Comparison of ENCODE assay signal across 9 cellular contexts in the genomic region with DNA sequence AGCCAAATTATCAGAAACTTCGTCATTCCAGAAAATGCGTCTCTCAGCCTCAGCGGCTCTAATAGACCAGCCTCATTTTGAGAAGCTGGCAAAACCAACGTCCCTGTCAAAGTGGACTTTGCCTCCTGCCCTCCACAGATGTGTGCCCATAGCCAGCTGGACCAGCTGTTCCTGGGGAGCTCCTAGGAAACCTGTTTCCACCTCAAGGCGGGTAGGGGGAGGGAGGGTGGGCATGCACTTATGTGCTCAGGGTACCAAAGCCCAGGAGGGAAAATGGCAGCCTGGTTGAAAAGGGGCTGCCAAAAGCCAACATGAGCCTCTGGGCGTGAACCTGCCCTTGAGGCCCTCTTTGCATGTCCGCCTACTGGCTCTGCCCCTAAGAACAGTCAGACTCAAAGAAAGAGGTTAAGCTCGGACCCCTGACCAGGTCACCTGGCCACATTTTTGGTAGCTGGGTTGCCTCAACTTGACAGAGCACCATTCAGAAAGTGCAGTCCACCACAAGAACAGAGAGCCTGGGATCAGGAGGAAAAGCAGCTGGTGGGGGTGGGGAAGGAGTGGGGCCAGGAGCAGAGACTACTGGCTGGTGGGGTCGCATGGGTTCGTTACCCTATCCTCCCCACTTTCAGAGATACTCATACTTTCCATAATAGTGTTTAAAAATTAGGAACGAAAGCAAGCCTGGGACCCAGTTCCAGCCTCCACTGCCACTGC. TPM values are rescaled to one million over a fixed set of nuclear protein-coding genes. Genes with fewer than 3 reads are reported as not detected.
DNase-seq lines count a peak whose midpoint lies in the region; ATAC-seq, FAIRE-seq and TF ChIP-seq lines count a peak whose summit lies in the region.
"Had no signal": no experiment of that assay in that cellular context is flagged by ENCODE, and none has a peak within 500 bp of the region (broad histone marks: within the 10 kb centered on the region; RNA-seq: fewer than 3 reads in every experiment).

No MANE protein-coding gene starts in this region.

- no peak for TF ChIP-seq EP300 in HepG2 (IDR thresholded peaks at IDR 0.05; ENCODE audit: low read depth in 2 of 2, low read length in 2 of 2)
- no peak for TF ChIP-seq EP300 in HepG2 (CRISPR knock-in tag; IDR thresholded peaks at IDR 0.05; ENCODE audit: borderline replicate concordance)

- TF ChIP-seq CTCF in mammary epithelial cell (conservative IDR thresholded peaks at IDR 0.05 in 1 of 2, IDR thresholded peaks at IDR 0.05 in 1 of 2; ENCODE audit: extremely low read depth in 1 of 2, insufficient read depth in 1 of 2, low read depth in 1 of 2, low read length in 2 of 2) (no peak), HepG2 (CRISPR knock-in tag; IDR thresholded peaks at IDR 0.05) (0 out of 2 replicates have a peak, but pooled peaks have one; percentile 1)

- no peak for TF ChIP-seq POLR2A in HepG2 (IDR thresholded peaks at IDR 0.05; ENCODE audit: insufficient read depth in 1 of 2, low read depth in 2 of 2, low read length in 2 of 2)

- POLR2A ChIA-PET in HepG2 (lab: Yijun Ruan, JAX): interaction anchor here (0.6 to 7.3 kb wide), 8 partner anchors 9 to 161 kb away, joined by 3 to 44 read pairs (median 3); no protein-coding TSS in a partner anchor

- H2AFZ ChIP-seq in mammary epithelial cell (ENCODE audit: low read depth, low read length) (no peak overlapping the region), HepG2 (ENCODE audit: low read length) (no peak overlapping the region)

- H3K4me3 ChIP-seq in mammary epithelial cell (replicated peaks in 1 of 3; ENCODE audit: insufficient read depth in 1 of 3, low read depth in 2 of 3, low read length in 3 of 3) (peak overlapping the region in 2 of 3 experiments; percentile 1 to 32), HepG2 (replicated peaks in 1 of 3; ENCODE audit: insufficient read depth in 1 of 3, low read depth in 2 of 3, low read length in 3 of 3) (peak overlapping the region; percentile 38 to 99 (median 42); a peak in 5 of 6 replicates), small intestine (ENCODE audit: low read depth in 1 of 2, low read length in 2 of 2) (no peak overlapping the region)

- dilution Hi-C loops in mammary epithelial cell (cut with HindIII; ENCODE audit: low sequenced_read_pairs): no loop called here

- no peak for FAIRE-seq in HepG2 (lab: Jason Lieb, UNC)
- no peak for FAIRE-seq in small intestine (lab: Jason Lieb, UNC)

- no peak for TF ChIP-seq RAD21 in HepG2 (CRISPR knock-in tag; IDR thresholded peaks at IDR 0.05)

- ATAC-seq in HepG2 (no peak), sciatic nerve (no peak)

- H3K27ac ChIP-seq in mammary epithelial cell (ENCODE audit: insufficient read depth, low read depth, low read length): peak overlapping the region; percentile 99
- H3K27ac ChIP-seq in HepG2 (ENCODE audit: extremely low read length, insufficient read depth, low read length): peak overlapping the region; percentile 99
- H3K27ac ChIP-seq in small intestine (ENCODE audit: low read depth in 1 of 2, low read length in 1 of 2): peak overlapping the region; percentile 77 to 94

- CTCF ChIA-PET in mammary epithelial cell (lab: Charles Lee; ENCODE audit: low non-redundant PET) (interaction anchor here (0.6 kb wide), 1 partner anchor 336 kb away, joined by 5 read pairs; no protein-coding TSS in a partner anchor), HepG2 (lab: Yijun Ruan, JAX; ENCODE audit: low intra/inter-chr PET ratio, low total read pairs) (interaction anchor here (1.2 kb wide), 1 partner anchor 28 kb away, joined by 4 read pairs; no protein-coding TSS in a partner anchor)

- H4K20me1 ChIP-seq in mammary epithelial cell (ENCODE audit: insufficient read depth, low read length): no peaks in the 10 kb centered on the region
- H4K20me1 ChIP-seq in HepG2 (ENCODE audit: insufficient read depth, low read length): peaks cover 6% of the 10 kb centered on the region; the same call in 1 of the 2 replicates

- intact Hi-C loops in mammary epithelial cell (cut with micrococcal nuclease): loop anchor here (1.0 to 5.0 kb wide), 3 partner anchors 18 to 593 kb away; no protein-coding TSS in a partner anchor
- intact Hi-C loops in HepG2 (cut with micrococcal nuclease; ENCODE audit: unreplicated experiment): loop anchor here (1.0 to 5.0 kb wide), 3 partner anchors 22 to 223 kb away; partner anchors contain the start of genes SCLY and TRAF3IP1
- intact Hi-C loops in sciatic nerve (cut with DNase I): no loop called here

- WGBS in mammary epithelial cell (ENCODE audit: low coverage, missing lambda C conversion rate): 52% methylated on average over 8 of the region's 11 CpGs
- 75% methylated on average over 11 of the region's 11 CpGs for WGBS in HepG2 (ENCODE audit: low lambda C conversion rate)
- WGBS in small intestine, 3 donors: 31 to 64% (median 36%) methylated on average over 11 of the region's 11 CpGs

- peaks cover 43% of the 10 kb centered on the region for H3K4me1 ChIP-seq in mammary epithelial cell (ENCODE audit: insufficient read depth, low read length)
- peaks cover 61% of the 10 kb centered on the region for H3K4me1 ChIP-seq in HepG2 (ENCODE audit: insufficient read depth, low read length)
- H3K4me1 ChIP-seq in small intestine (ENCODE audit: control insufficient read depth in 2 of 2, insufficient read depth in 1 of 2, low read depth in 1 of 2, low read length in 1 of 2): peaks cover 8 to 36% of the 10 kb centered on the region in 2 donors

- H3K36me3 ChIP-seq in mammary epithelial cell (ENCODE audit: insufficient read depth, low read length): no peaks in the 10 kb centered on the region
- peaks cover 4 to 6% of the 10 kb centered on the region in 2 experiments; a peak in 1 of 5 replicates for H3K36me3 ChIP-seq in HepG2 (replicated peaks in 1 of 2; ENCODE audit: control insufficient read depth in 1 of 2, insufficient read depth in 2 of 2, low read length in 2 of 2)
- H3K36me3 ChIP-seq in small intestine (ENCODE audit: control insufficient read depth in 2 of 2, insufficient read depth in 2 of 2, low read length in 2 of 2): no peaks in the 10 kb centered on the region

- no peaks in the 10 kb centered on the region for H3K27me3 ChIP-seq in mammary epithelial cell (ENCODE audit: insufficient read depth, low read length)
- no peaks in the 10 kb centered on the region; a peak in 1 of 5 replicates for H3K27me3 ChIP-seq in HepG2 (ENCODE audit: control insufficient read depth in 1 of 2, insufficient read depth in 2 of 2, low read length in 2 of 2)
- no peaks in the 10 kb centered on the region for H3K27me3 ChIP-seq in small intestine (ENCODE audit: control insufficient read depth in 2 of 2, insufficient read depth in 2 of 2, low read length in 2 of 2)

- H3K9me3 ChIP-seq in mammary epithelial cell (replicated peaks; ENCODE audit: insufficient read depth, low read length) (no peaks in the 10 kb centered on the region), HepG2 (ENCODE audit: low read length) (no peaks in the 10 kb centered on the region), small intestine (ENCODE audit: control insufficient read depth, low read depth) (no peaks in the 10 kb centered on the region)

- H3K4me2 ChIP-seq in mammary epithelial cell (ENCODE audit: insufficient read depth, low read depth, low read length) (peak overlapping the region; percentile 97), HepG2 (ENCODE audit: low read depth, low read length) (peak overlapping the region; percentile 96)

- H3K9ac ChIP-seq in mammary epithelial cell (ENCODE audit: insufficient read depth, low read length) (peak overlapping the region; percentile 98), HepG2 (ENCODE audit: insufficient read depth, low read depth, low read length) (peak overlapping the region; percentile 99)

- DNase-seq in ELF-1 (ENCODE audit: low read depth, low spot score) (peak; percentile 44), mammary epithelial cell (no peak), HepG2 (ENCODE audit: low spot score) (no peak), small intestine (peak; percentile 58), NCI-H1417 (lab: John Stamatoyannopoulos, UW) (no peak), NCI-H146 (lab: John Stamatoyannopoulos, UW) (no peak), sciatic nerve (ENCODE audit: low spot score) (no peak), HT-29 (ENCODE audit: low spot score) (no peak)
- DNase-seq: activated effector memory CD4-positive, alpha-beta T cell treated with Interleukin-2 at 50 U/mL for 16 hours had no signal

- in situ Hi-C loops in mammary epithelial cell (cut with MboI; ENCODE audit: low sequenced_read_pairs in 2 of 2) (loop anchor here in 1 of 2 donors (10.0 kb wide), 1 partner anchor 150 kb away; no protein-coding TSS in a partner anchor), HepG2 (cut with HindIII; ENCODE audit: extremely low pct_ligation_motif_present, low pct_unique_long_range_greater_than_20kb) (no loop called here)

- BruUV-seq in mammary epithelial cell (replicated peaks; lab: Mats Ljungman, UMichigan) (no TSS peak), HepG2 (replicated peaks; lab: Mats Ljungman, UMichigan) (no TSS peak)

- peaks cover 64% of the 10 kb centered on the region for H3K79me2 ChIP-seq in mammary epithelial cell (ENCODE audit: insufficient read depth, low read length)
- peaks cover 80% of the 10 kb centered on the region for H3K79me2 ChIP-seq in HepG2 (ENCODE audit: insufficient read depth, low read length)

RNA-seq across cellular contexts. Expression of gene PER2, which starts 3.5 kb away (rescaled TPM):
- total RNA-seq in mammary epithelial cell (1 to 10 TPM; 6.3 to 7.8 TPM), HepG2 (2016; rRNA removed; fragmentation: Illumina TruSeq; extraction: Trizol) (6.8 and 9.4 TPM in 2 replicates), sciatic nerve (24.7 TPM)
- polyA plus RNA-seq in mammary epithelial cell (2.1 TPM), HepG2 (2011; rRNA removed) (5.1 TPM in 2 replicates), small intestine (1 to 10 TPM; 2.2 to 5.6 (median 2.7) TPM)
- polyA minus RNA-seq in mammary epithelial cell: 11.2 TPM
- total RNA-seq in HepG2 (2016; cell fraction: cytosol; rRNA removed; fragmentation: Illumina TruSeq; extraction: Trizol; ENCODE audit: low read depth): 21.5 and 22.6 TPM in 2 replicates
- total RNA-seq in HepG2 (2016; cell fraction: insoluble cytoplasmic fraction; rRNA removed; fragmentation: Illumina TruSeq; extraction: Trizol): 5.4 and 8.6 TPM in 2 replicates
- 9.6 TPM in 2 replicates for total RNA-seq in HepG2 (2016; cell fraction: membrane; rRNA removed; fragmentation: Illumina TruSeq; extraction: Trizol)
- 9.6 and 11.5 TPM in 2 replicates for total RNA-seq in HepG2 (2016; cell fraction: nucleus; rRNA removed; fragmentation: Illumina TruSeq; extraction: Trizol)
- 2.3 and 2.9 TPM in 2 replicates for polyA plus RNA-seq in HepG2 (2011; cell fraction: cytosol; rRNA removed)
- 12.7 and 15.5 TPM in 2 replicates for polyA plus RNA-seq in HepG2 (2011; cell fraction: nucleus; rRNA removed)
- 7.2 and 7.6 TPM in 2 replicates for polyA plus RNA-seq in HepG2 (2012)
- 0.31 and 0.44 TPM in 2 replicates for polyA plus RNA-seq in HepG2 (2016; cell fraction: cytosol; fragmentation: Illumina TruSeq; extraction: Trizol; ENCODE audit: low read depth)
- polyA plus RNA-seq in HepG2 (2016; cell fraction: insoluble cytoplasmic fraction; fragmentation: Illumina TruSeq; extraction: Trizol; ENCODE audit: low read depth): 5.0 and 6.1 TPM in 2 replicates
- polyA plus RNA-seq in HepG2 (2016; cell fraction: membrane; fragmentation: Illumina TruSeq; extraction: Trizol; ENCODE audit: low read depth): 1.3 and 1.5 TPM in 2 replicates
- polyA plus RNA-seq in HepG2 (2016; cell fraction: nucleus; fragmentation: Illumina TruSeq; extraction: Trizol; ENCODE audit: insufficient read depth, low read depth): 18.1 and 18.4 TPM in 2 replicates
- polyA minus RNA-seq in HepG2 (2011; rRNA and poly(A)+ RNA removed; ENCODE audit: low replicate concordance): 8.0 and 20.0 TPM in 2 replicates
- polyA minus RNA-seq in HepG2 (2011; cell fraction: cytosol; rRNA and poly(A)+ RNA removed): 6.6 and 9.5 TPM in 2 replicates
- polyA minus RNA-seq in HepG2 (2011; cell fraction: nucleus; rRNA and poly(A)+ RNA removed): 40.7 and 48.7 TPM in 2 replicates
- total RNA-seq in HT-29 (2014; rRNA removed; shearing (Covaris generic)): 26.6 and 28.3 TPM in 2 replicates

RNA-seq across cellular contexts. Expression of gene TRAF3IP1, which starts 35.4 kb away (rescaled TPM):
- 10 to 100 TPM in 1 of 2 donors, 1 to 10 TPM in 1; 7.0 to 18.1 TPM for total RNA-seq in mammary epithelial cell
- polyA plus RNA-seq in mammary epithelial cell: 4.9 TPM
- polyA minus RNA-seq in mammary epithelial cell: 8.7 TPM
- 12.9 TPM in 2 replicates for total RNA-seq in HepG2 (2016; rRNA removed; fragmentation: Illumina TruSeq; extraction: Trizol)
- total RNA-seq in HepG2 (2016; cell fraction: cytosol; rRNA removed; fragmentation: Illumina TruSeq; extraction: Trizol; ENCODE audit: low read depth): 11.5 and 11.7 TPM in 2 replicates
- 12.5 and 15.2 TPM in 2 replicates for total RNA-seq in HepG2 (2016; cell fraction: insoluble cytoplasmic fraction; rRNA removed; fragmentation: Illumina TruSeq; extraction: Trizol)
- total RNA-seq in HepG2 (2016; cell fraction: membrane; rRNA removed; fragmentation: Illumina TruSeq; extraction: Trizol): 8.5 and 9.1 TPM in 2 replicates
- 6.5 and 10.2 TPM in 2 replicates for total RNA-seq in HepG2 (2016; cell fraction: nucleus; rRNA removed; fragmentation: Illumina TruSeq; extraction: Trizol)
- 4.1 and 5.0 TPM in 2 replicates for polyA plus RNA-seq in HepG2 (2011; rRNA removed)
- polyA plus RNA-seq in HepG2 (2011; cell fraction: cytosol; rRNA removed): 2.7 and 3.7 TPM in 2 replicates
- polyA plus RNA-seq in HepG2 (2011; cell fraction: nucleus; rRNA removed): 4.1 and 4.3 TPM in 2 replicates
- polyA plus RNA-seq in HepG2 (2012): 7.5 and 8.6 TPM in 2 replicates
- polyA plus RNA-seq in HepG2 (2016; cell fraction: cytosol; fragmentation: Illumina TruSeq; extraction: Trizol; ENCODE audit: low read depth): 1.2 and 1.5 TPM in 2 replicates
- polyA plus RNA-seq in HepG2 (2016; cell fraction: insoluble cytoplasmic fraction; fragmentation: Illumina TruSeq; extraction: Trizol; ENCODE audit: low read depth): 16.1 and 18.0 TPM in 2 replicates
- 4.0 and 4.6 TPM in 2 replicates for polyA plus RNA-seq in HepG2 (2016; cell fraction: membrane; fragmentation: Illumina TruSeq; extraction: Trizol; ENCODE audit: low read depth)
- polyA plus RNA-seq in HepG2 (2016; cell fraction: nucleus; fragmentation: Illumina TruSeq; extraction: Trizol; ENCODE audit: insufficient read depth, low read depth): 17.1 and 17.8 TPM in 2 replicates
- polyA minus RNA-seq in HepG2 (2011; rRNA and poly(A)+ RNA removed; ENCODE audit: low replicate concordance): 3.0 and 4.5 TPM in 2 replicates
- polyA minus RNA-seq in HepG2 (2011; cell fraction: cytosol; rRNA and poly(A)+ RNA removed): 2.3 and 3.6 TPM in 2 replicates
- polyA minus RNA-seq in HepG2 (2011; cell fraction: nucleus; rRNA and poly(A)+ RNA removed): 2.7 and 3.7 TPM in 2 replicates
- 1 to 10 TPM; 5.1 to 7.8 (median 7.1) TPM for polyA plus RNA-seq in small intestine
- 33.4 TPM for total RNA-seq in sciatic nerve
- total RNA-seq in HT-29 (2014; rRNA removed; shearing (Covaris generic)): 2.4 and 3.6 TPM in 2 replicates

RNA-seq across cellular contexts. Expression of gene HES6, which starts 45.1 kb away (rescaled TPM):
- total RNA-seq in mammary epithelial cell (1 to 10 TPM; 1.2 to 5.0 TPM), HepG2 (2016; rRNA removed; fragmentation: Illumina TruSeq; extraction: Trizol) (59.0 and 82.8 TPM in 2 replicates), sciatic nerve (6.1 TPM)
- polyA plus RNA-seq in mammary epithelial cell (2.1 TPM), HepG2 (2011; rRNA removed) (19.5 and 25.3 TPM in 2 replicates), small intestine (10 to 100 TPM; 25.4 to 94.3 (median 33.5) TPM)
- not detected for polyA minus RNA-seq in mammary epithelial cell
- total RNA-seq in HepG2 (2016; cell fraction: cytosol; rRNA removed; fragmentation: Illumina TruSeq; extraction: Trizol; ENCODE audit: low read depth): 147 and 163 TPM in 2 replicates
- total RNA-seq in HepG2 (2016; cell fraction: insoluble cytoplasmic fraction; rRNA removed; fragmentation: Illumina TruSeq; extraction: Trizol): 53.8 and 85.2 TPM in 2 replicates
- 185 and 209 TPM in 2 replicates for total RNA-seq in HepG2 (2016; cell fraction: membrane; rRNA removed; fragmentation: Illumina TruSeq; extraction: Trizol)
- total RNA-seq in HepG2 (2016; cell fraction: nucleus; rRNA removed; fragmentation: Illumina TruSeq; extraction: Trizol): 38.9 and 45.1 TPM in 2 replicates
- 16.3 and 30.2 TPM in 2 replicates for polyA plus RNA-seq in HepG2 (2011; cell fraction: cytosol; rRNA removed)
- 53.7 and 55.3 TPM in 2 replicates for polyA plus RNA-seq in HepG2 (2011; cell fraction: nucleus; rRNA removed)
- 15.6 and 22.1 TPM in 2 replicates for polyA plus RNA-seq in HepG2 (2012)
- polyA plus RNA-seq in HepG2 (2016; cell fraction: cytosol; fragmentation: Illumina TruSeq; extraction: Trizol; ENCODE audit: low read depth): 142 and 160 TPM in 2 replicates
- 56.0 and 58.7 TPM in 2 replicates for polyA plus RNA-seq in HepG2 (2016; cell fraction: insoluble cytoplasmic fraction; fragmentation: Illumina TruSeq; extraction: Trizol; ENCODE audit: low read depth)
- 144 and 147 TPM in 2 replicates for polyA plus RNA-seq in HepG2 (2016; cell fraction: membrane; fragmentation: Illumina TruSeq; extraction: Trizol; ENCODE audit: low read depth)
- 73.3 and 84.5 TPM in 2 replicates for polyA plus RNA-seq in HepG2 (2016; cell fraction: nucleus; fragmentation: Illumina TruSeq; extraction: Trizol; ENCODE audit: insufficient read depth, low read depth)
- 0.30 and 12.1 TPM in 2 replicates for polyA minus RNA-seq in HepG2 (2011; rRNA and poly(A)+ RNA removed; ENCODE audit: low replicate concordance)
- 10.4 and 11.7 TPM in 2 replicates for polyA minus RNA-seq in HepG2 (2011; cell fraction: cytosol; rRNA and poly(A)+ RNA removed)
- 3.1 and 4.4 TPM in 2 replicates for polyA minus RNA-seq in HepG2 (2011; cell fraction: nucleus; rRNA and poly(A)+ RNA removed)
- 113 and 134 TPM in 2 replicates for total RNA-seq in HT-29 (2014; rRNA removed; shearing (Covaris generic))

Comparison
In these comparisons a context has a peak if more than half of its experiments do, and no peak if none do; other contexts are left out.
1. DNase-seq: peak in ELF-1 (single experiment) and small intestine (single experiment); none in mammary epithelial cell (single experiment), HepG2 (single experiment), NCI-H1417 (0 of 3), NCI-H146 (single experiment), sciatic nerve (single experiment) and HT-29 (single experiment).
2. H3K4me3 ChIP-seq: peak in mammary epithelial cell (2 of 3) and HepG2 (3 of 3); none in small intestine (0 of 2).
3. Peak in every context shown above with its lines, with median percentiles within 50 percentile points of each other: H3K27ac ChIP-seq.